Comparison of ENCODE assay signal across 10 cellular contexts in the genomic region with DNA sequence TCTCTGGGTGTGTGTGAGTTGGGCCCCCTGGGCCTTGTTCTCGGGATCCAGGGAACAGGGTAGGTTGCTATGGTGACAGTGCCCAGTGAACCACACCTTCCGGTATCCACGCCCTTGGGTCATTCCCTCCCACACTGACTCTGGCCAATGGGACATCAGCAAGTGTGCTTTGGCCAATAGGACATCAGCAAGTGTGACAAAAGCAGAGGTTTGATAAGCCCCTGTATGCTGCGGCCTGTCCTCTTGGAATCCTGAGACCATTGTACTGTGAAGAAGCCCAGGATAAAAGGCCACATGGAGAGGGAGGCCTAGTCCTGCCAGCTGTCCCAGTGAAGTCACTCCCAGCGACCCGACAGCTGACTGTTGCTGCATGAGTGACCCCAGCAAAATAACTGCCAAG.
A peak's percentile ranks its signal among the peaks of the same experiment; 100 is the strongest.
DNase-seq lines count a peak whose midpoint lies in the region; ATAC-seq and TF ChIP-seq lines count a peak whose summit lies in the region.
"Had no signal": no experiment of that assay in that cellular context is flagged by ENCODE, and none has a peak within 500 bp of the region (broad histone marks: within the 10 kb centered on the region; RNA-seq: fewer than 3 reads in every experiment).

No MANE protein-coding gene starts in this region.

- DNase-seq in ELR (ENCODE audit: low read depth) = peak; percentile 19
- peak; percentile 99 for DNase-seq in NCI-H2171 (lab: John Stamatoyannopoulos, UW)
- peak; percentile 50 for DNase-seq in WTC11 (ENCODE audit: low spot score)
- DNase-seq in nephron progenitor cell = peak; percentile 58
- DNase-seq in NOMO-1 (lab: John Stamatoyannopoulos, UW; ENCODE audit: unreplicated experiment in 2 of 2) = no peak
- DNase-seq in 8988T = no peak
- DNase-seq in GF-D8 (lab: John Stamatoyannopoulos, UW) = no peak
- DNase-seq: activated CD8-positive, alpha-beta memory T cell treated with anti-CD3 and anti-CD28 coated beads, Interleukin-2, amount 50 U/mL, for 4 hours; IMR-90 had no signal

- CTCF ChIA-PET in WTC11 (lab: Charles Lee) = interaction anchor here (0.6 to 1.1 kb wide), 3 partner anchors 14 to 86 kb away, joined by 3 to 4 read pairs (median 3); no protein-coding TSS in a partner anchor

- H3K4me3 Mint-ChIP-seq in WTC11 (no peak overlapping the region), nephron progenitor cell (no peak overlapping the region)

- TF ChIP-seq CTCF in WTC11 (IDR thresholded peaks at IDR 0.05) = no peak
- no peak for TF ChIP-seq CTCF in nephron progenitor cell (IDR thresholded peaks at IDR 0.05)

- H3K4me1 Mint-ChIP-seq in WTC11 (peaks cover 53% of the 10 kb centered on the region), nephron progenitor cell (peaks cover 50% of the 10 kb centered on the region)

- no peaks in the 10 kb centered on the region for H3K9me3 Mint-ChIP-seq in WTC11
- no peaks in the 10 kb centered on the region for H3K9me3 Mint-ChIP-seq in nephron progenitor cell

- no peaks in the 10 kb centered on the region; the same call in 1 of the 2 replicates for H3K27me3 Mint-ChIP-seq in WTC11 (ENCODE audit: low read depth)
- H3K27me3 Mint-ChIP-seq in nephron progenitor cell (ENCODE audit: low read depth, poor library complexity) = peaks cover 33% of the 10 kb centered on the region

- no peaks in the 10 kb centered on the region for H3K36me3 Mint-ChIP-seq in WTC11
- no peaks in the 10 kb centered on the region for H3K36me3 Mint-ChIP-seq in nephron progenitor cell (ENCODE audit: low read depth)

- POLR2A ChIA-PET in WTC11 (lab: Charles Lee) = interaction anchor here (1.0 kb wide), 1 partner anchor 12 kb away, joined by 3 read pairs; no protein-coding TSS in a partner anchor

- ATAC-seq in WTC11 (peak; percentile 63), GM19395 (IDR thresholded peaks at IDR 0.05; ENCODE audit: unreplicated experiment) (no peak)

- H3K27ac Mint-ChIP-seq in WTC11 (no peak overlapping the region), nephron progenitor cell (no peak overlapping the region)

TF ChIP-seq in WTC11, 78 proteins besides CTCF, POLR2A, EP300 and RAD21:
- no peak for TF ChIP-seq SOX15 (CRISPR knock-in tag; IDR thresholded peaks at IDR 0.05)
- TF ChIP-seq ATF2 (CRISPR knock-in tag; IDR thresholded peaks at IDR 0.05; ENCODE audit: borderline replicate concordance, low read depth) = no peak

Comparison
In these comparisons a context has a peak if more than half of its experiments do, and no peak if none do; other contexts are left out.
1. DNase-seq: peak in ELR (single experiment), NCI-H2171 (single experiment), WTC11 (single experiment) and nephron progenitor cell (single experiment); none in NOMO-1 (0 of 2), 8988T (single experiment) and GF-D8 (single experiment).